ENCODE assay signal across 23 cellular contexts in the genomic region with DNA sequence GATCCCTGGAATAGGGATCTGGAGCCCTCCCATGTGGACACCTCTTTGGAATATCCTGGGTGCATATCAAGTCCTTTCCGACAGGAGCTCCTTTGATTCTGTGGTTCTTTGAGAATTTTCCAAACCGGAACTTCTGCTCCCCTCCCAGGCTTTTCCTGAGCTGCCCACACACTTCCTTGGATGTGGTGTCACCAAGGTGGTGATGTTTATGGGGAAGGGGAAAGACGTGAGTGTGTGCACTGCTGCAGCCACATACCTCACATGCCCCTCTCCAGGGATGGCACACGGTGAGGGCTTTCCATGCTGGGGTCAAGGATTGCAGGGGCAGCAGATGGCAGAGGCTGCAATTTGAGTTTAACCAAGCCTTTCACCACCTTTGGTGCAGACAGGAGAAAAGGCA. TPM values are rescaled to one million over a fixed set of nuclear protein-coding genes. Genes with fewer than 3 reads are reported as not detected.
"Had no signal": no experiment of that assay in that cellular context is flagged by ENCODE, and none has a peak within 500 bp of the region (broad histone marks: within the 10 kb centered on the region; RNA-seq: fewer than 3 reads in every experiment).

No MANE protein-coding gene starts in this region.

- H3K4me3 ChIP-seq: esophagus squamous epithelium, gastroesophageal sphincter, left lung, lower lobe of right lung, neural progenitor cell, prostate gland, right lobe of liver had no signal

- H3K27ac ChIP-seq: esophagus squamous epithelium, gastroesophageal sphincter, left lung, lower lobe of right lung, neural progenitor cell, parathyroid adenoma, prostate gland, right lobe of liver had no signal

- H2AFZ ChIP-seq: neural progenitor cell, parathyroid adenoma had no signal

- H3K27ac Mint-ChIP-seq: effector memory CD8-positive, alpha-beta T cell; natural killer cell treated with Interleukin-12 subunit alpha and Interleukin-12 subunit beta and Interleukin-15 and Interleukin-18, amount 100 ng/mL, for 72 hours; neural progenitor cell; stimulated activated effector memory CD8-positive, alpha-beta T cell treated with anti-CD3 and anti-CD28 coated beads, Interleukin-12 subunit alpha, Interleukin-12 subunit beta, amount 100 ng/mL, for 72 hours; stimulated activated naive CD8-positive, alpha-beta T cell treated with anti-CD3 and anti-CD28 coated beads, Interleukin-15, Interleukin-2, amounts not matched to agents 100 ng/mL and 50 ng/mL, for 24 hours had no signal

- ATAC-seq: effector memory CD8-positive, alpha-beta T cell; gastroesophageal sphincter; left lung; lower lobe of right lung; natural killer cell treated with Interleukin-12 subunit alpha and Interleukin-12 subunit beta and Interleukin-15 and Interleukin-18, amount 100 ng/mL, for 72 hours; right lobe of liver; stimulated activated effector memory CD8-positive, alpha-beta T cell treated with anti-CD3 and anti-CD28 coated beads, Interleukin-12 subunit alpha, Interleukin-12 subunit beta, amount 100 ng/mL, for 72 hours had no signal

- H3K9ac ChIP-seq: neural progenitor cell, parathyroid adenoma had no signal

- FAIRE-seq: keratinocyte had no signal

- DNase-seq: effector memory CD8-positive, alpha-beta T cell; esophagus squamous epithelium; foreskin fibroblast; glutamatergic neuron; left lung; lower lobe of right lung; mesenchymal stem cell; midbrain; right lobe of liver; stimulated activated CD4-positive, alpha-beta T cell treated with anti-CD3 and anti-CD28 coated beads, Interleukin-4, amount 100 ng/mL, for 1 hour; stimulated activated CD8-positive, alpha-beta memory T cell treated with anti-CD3 and anti-CD28 coated beads, Interleukin-4, amount 100 ng/mL, for 48 hours; trophoblast cell had no signal

- H3K4me2 ChIP-seq: neural progenitor cell had no signal

- H3K36me3 Mint-ChIP-seq: natural killer cell treated with Interleukin-12 subunit alpha and Interleukin-12 subunit beta and Interleukin-15 and Interleukin-18, amount 100 ng/mL, for 72 hours; neural progenitor cell; stimulated activated effector memory CD8-positive, alpha-beta T cell treated with anti-CD3 and anti-CD28 coated beads, Interleukin-12 subunit alpha, Interleukin-12 subunit beta, amount 100 ng/mL, for 72 hours had no signal

- H3K27me3 ChIP-seq: esophagus squamous epithelium, gastroesophageal sphincter, neural progenitor cell, right lobe of liver had no signal

- H3K9me3 ChIP-seq: esophagus squamous epithelium, gastroesophageal sphincter, left lung, lower lobe of right lung, prostate gland, right lobe of liver had no signal

- H3K36me3 ChIP-seq: esophagus squamous epithelium, gastroesophageal sphincter, left lung, lower lobe of right lung, neural progenitor cell, prostate gland, right lobe of liver had no signal

- H3K79me2 ChIP-seq: parathyroid adenoma had no signal

- H3K9me3 Mint-ChIP-seq: effector memory CD8-positive, alpha-beta T cell; natural killer cell treated with Interleukin-12 subunit alpha and Interleukin-12 subunit beta and Interleukin-15 and Interleukin-18, amount 100 ng/mL, for 72 hours; neural progenitor cell; stimulated activated effector memory CD8-positive, alpha-beta T cell treated with anti-CD3 and anti-CD28 coated beads, Interleukin-12 subunit alpha, Interleukin-12 subunit beta, amount 100 ng/mL, for 72 hours; stimulated activated naive CD8-positive, alpha-beta T cell treated with anti-CD3 and anti-CD28 coated beads, Interleukin-15, Interleukin-2, amounts not matched to agents 100 ng/mL and 50 ng/mL, for 24 hours had no signal

- H3K4me1 ChIP-seq: left lung, lower lobe of right lung, prostate gland, right lobe of liver had no signal

- H3K4me3 Mint-ChIP-seq: effector memory CD8-positive, alpha-beta T cell; natural killer cell treated with Interleukin-12 subunit alpha and Interleukin-12 subunit beta and Interleukin-15 and Interleukin-18, amount 100 ng/mL, for 72 hours; neural progenitor cell; stimulated activated effector memory CD8-positive, alpha-beta T cell treated with anti-CD3 and anti-CD28 coated beads, Interleukin-12 subunit alpha, Interleukin-12 subunit beta, amount 100 ng/mL, for 72 hours; stimulated activated naive CD8-positive, alpha-beta T cell treated with anti-CD3 and anti-CD28 coated beads, Interleukin-15, Interleukin-2, amounts not matched to agents 100 ng/mL and 50 ng/mL, for 24 hours had no signal

- H3K4me1 Mint-ChIP-seq: stimulated activated effector memory CD8-positive, alpha-beta T cell treated with anti-CD3 and anti-CD28 coated beads, Interleukin-12 subunit alpha, Interleukin-12 subunit beta, amount 100 ng/mL, for 72 hours had no signal

RNA-seq across cellular contexts. Expression of gene PSTPIP1, which starts 27.9 kb away (rescaled TPM):
- total RNA-seq: epithelial cell of proximal tubule, renal cortical epithelial cell, temporal lobe had no signal
